ENCODE assay signal across 1 cellular context in the genomic region with DNA sequence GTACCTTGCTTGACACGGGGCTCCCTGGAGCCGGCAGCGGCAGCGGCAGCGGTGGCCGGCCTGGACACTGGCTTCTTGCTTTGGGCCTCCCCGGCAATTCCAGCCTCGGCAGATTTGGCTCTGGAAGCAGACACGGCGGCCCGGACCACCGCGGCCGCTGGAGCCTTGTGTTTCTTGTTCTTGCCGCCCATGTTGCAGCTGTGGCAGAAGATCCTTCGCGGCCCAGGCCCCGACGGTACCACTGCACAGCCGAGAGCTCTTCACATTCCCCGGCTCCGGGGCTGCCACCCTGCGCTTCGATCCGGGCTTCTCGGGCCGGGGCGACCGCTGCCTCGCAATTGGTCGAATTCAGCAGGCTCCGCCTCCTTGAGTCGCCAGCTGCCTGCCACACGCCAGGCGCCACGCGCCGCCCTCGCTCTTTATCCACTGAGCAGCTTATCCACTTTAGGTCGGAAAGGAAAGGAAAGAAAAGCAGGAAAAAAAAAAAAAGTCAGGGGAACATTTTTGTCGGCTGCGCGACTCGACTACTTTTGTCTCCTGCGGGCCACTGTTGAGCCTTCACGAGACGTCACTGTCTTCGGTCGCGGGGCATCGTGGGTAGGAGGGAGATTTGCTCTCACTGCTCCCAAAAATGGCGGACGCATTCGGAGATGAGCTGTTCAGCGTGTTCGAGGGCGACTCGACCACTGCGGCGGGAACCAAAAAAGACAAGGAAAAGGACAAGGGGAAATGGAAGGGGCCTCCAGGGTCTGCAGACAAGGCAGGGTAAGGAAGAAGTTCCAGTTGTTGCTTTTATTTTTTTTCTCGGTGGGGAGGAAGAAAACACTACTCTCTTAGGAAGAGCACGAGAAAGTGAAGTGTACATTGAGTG.
TF ChIP-seq lines count a peak whose summit lies in the region.

A gene with protein sequence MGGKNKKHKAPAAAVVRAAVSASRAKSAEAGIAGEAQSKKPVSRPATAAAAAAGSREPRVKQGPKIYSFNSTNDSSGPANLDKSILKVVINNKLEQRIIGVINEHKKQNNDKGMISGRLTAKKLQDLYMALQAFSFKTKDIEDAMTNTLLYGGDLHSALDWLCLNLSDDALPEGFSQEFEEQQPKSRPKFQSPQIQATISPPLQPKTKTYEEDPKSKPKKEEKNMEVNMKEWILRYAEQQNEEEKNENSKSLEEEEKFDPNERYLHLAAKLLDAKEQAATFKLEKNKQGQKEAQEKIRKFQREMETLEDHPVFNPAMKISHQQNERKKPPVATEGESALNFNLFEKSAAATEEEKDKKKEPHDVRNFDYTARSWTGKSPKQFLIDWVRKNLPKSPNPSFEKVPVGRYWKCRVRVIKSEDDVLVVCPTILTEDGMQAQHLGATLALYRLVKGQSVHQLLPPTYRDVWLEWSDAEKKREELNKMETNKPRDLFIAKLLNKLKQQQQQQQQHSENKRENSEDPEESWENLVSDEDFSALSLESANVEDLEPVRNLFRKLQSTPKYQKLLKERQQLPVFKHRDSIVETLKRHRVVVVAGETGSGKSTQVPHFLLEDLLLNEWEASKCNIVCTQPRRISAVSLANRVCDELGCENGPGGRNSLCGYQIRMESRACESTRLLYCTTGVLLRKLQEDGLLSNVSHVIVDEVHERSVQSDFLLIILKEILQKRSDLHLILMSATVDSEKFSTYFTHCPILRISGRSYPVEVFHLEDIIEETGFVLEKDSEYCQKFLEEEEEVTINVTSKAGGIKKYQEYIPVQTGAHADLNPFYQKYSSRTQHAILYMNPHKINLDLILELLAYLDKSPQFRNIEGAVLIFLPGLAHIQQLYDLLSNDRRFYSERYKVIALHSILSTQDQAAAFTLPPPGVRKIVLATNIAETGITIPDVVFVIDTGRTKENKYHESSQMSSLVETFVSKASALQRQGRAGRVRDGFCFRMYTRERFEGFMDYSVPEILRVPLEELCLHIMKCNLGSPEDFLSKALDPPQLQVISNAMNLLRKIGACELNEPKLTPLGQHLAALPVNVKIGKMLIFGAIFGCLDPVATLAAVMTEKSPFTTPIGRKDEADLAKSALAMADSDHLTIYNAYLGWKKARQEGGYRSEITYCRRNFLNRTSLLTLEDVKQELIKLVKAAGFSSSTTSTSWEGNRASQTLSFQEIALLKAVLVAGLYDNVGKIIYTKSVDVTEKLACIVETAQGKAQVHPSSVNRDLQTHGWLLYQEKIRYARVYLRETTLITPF (N-terminal part only) (minus strand): TSS at position 312 of the 871 bp plus-strand sequence. CDS start 121 bp downstream, at position 191.
MTREX (plus strand) TSS at position 607 of the 871 bp plus-strand sequence; CDS start at position 632, 25 bp downstream.

TF ChIP-seq in HepG2, 621 proteins besides CTCF, POLR2A, EP300 and RAD21 (continued from another document and continues in another):
- TF ChIP-seq BRF2 (CRISPR knock-in tag; IDR thresholded peaks at IDR 0.05) (peak; percentile 78; the same call in 1 of the 2 replicates), THRA (CRISPR knock-in tag; IDR thresholded peaks at IDR 0.05; ENCODE audit: borderline replicate concordance) (peak; percentile 9; the same call in 1 of the 2 replicates), TEAD2 (CRISPR knock-in tag; IDR thresholded peaks at IDR 0.05) (peak; percentile 49; the same call in 1 of the 2 replicates), ZMAT3 (CRISPR knock-in tag; conservative IDR thresholded peaks at IDR 0.05) (peak; percentile 53; the same call in 1 of the 2 replicates), ZNF253 (CRISPR knock-in tag; IDR thresholded peaks at IDR 0.05; ENCODE audit: borderline replicate concordance) (no peak), FOXK1 (CRISPR knock-in tag; IDR thresholded peaks at IDR 0.05; ENCODE audit: borderline replicate concordance, low read depth) (0 out of 2 replicates have a peak, but pooled peaks have one; percentile 26), ZNF737 (CRISPR knock-in tag; IDR thresholded peaks at IDR 0.05; ENCODE audit: borderline replicate concordance) (0 out of 2 replicates have a peak, but pooled peaks have one; percentile 2), KDM5A (IDR thresholded peaks at IDR 0.05; ENCODE audit: borderline replicate concordance, low read length) (peak; percentile 63), ATF1 (CRISPR knock-in tag; IDR thresholded peaks at IDR 0.05) (peak; percentile 94), SUZ12 (IDR thresholded peaks at IDR 0.05; ENCODE audit: low read depth, low read length) (peak; percentile 41), ZNF83 (CRISPR knock-in tag; IDR thresholded peaks at IDR 0.05; ENCODE audit: borderline replicate concordance) (no peak), ELF3 (CRISPR knock-in tag; IDR thresholded peaks at IDR 0.05) (0 out of 2 replicates have a peak, but pooled peaks have one; percentile 9), SAP130 (CRISPR knock-in tag; IDR thresholded peaks at IDR 0.05; ENCODE audit: low read depth) (peak; percentile 75; the same call in 1 of the 2 replicates), KDM4B (CRISPR knock-in tag; IDR thresholded peaks at IDR 0.05) (no peak), ASH2L (IDR thresholded peaks at IDR 0.05; ENCODE audit: insufficient read length, low read depth, low read length) (peak; percentile 97), SOX13 (IDR thresholded peaks at IDR 0.05) (no peak), SOX13 (CRISPR knock-in tag; conservative IDR thresholded peaks at IDR 0.05 in 1 of 2, IDR thresholded peaks at IDR 0.05 in 1 of 2) (0 out of 4 replicates have a peak, but pooled peaks of 1 of the 2 experiments have one; percentile 5), ZFP36L1 (CRISPR knock-in tag; IDR thresholded peaks at IDR 0.05) (0 out of 2 replicates have a peak, but pooled peaks have one; percentile 77), U2AF2 (IDR thresholded peaks at IDR 0.05; ENCODE audit: low read depth, low read length) (0 out of 2 replicates have a peak, but pooled peaks have one; percentile 71), HOXA9 (CRISPR knock-in tag; IDR thresholded peaks at IDR 0.05; ENCODE audit: borderline replicate concordance) (0 out of 2 replicates have a peak, but pooled peaks have one; percentile 69), AKAP8 (CRISPR knock-in tag; IDR thresholded peaks at IDR 0.05) (no peak), ZNF510 (CRISPR knock-in tag; IDR thresholded peaks at IDR 0.05; ENCODE audit: low read depth) (0 out of 2 replicates have a peak, but pooled peaks have one; percentile 54), ZNF816 (CRISPR knock-in tag; IDR thresholded peaks at IDR 0.05; ENCODE audit: borderline replicate concordance) (peak; percentile 81), AKNA (CRISPR knock-in tag; IDR thresholded peaks at IDR 0.05; ENCODE audit: borderline replicate concordance) (peak; percentile 57; the same call in 1 of the 2 replicates), RNF2 (conservative IDR thresholded peaks at IDR 0.05; ENCODE audit: low read depth) (peak; percentile 62; the same call in 1 of the 2 replicates), FOXC1 (CRISPR knock-in tag; IDR thresholded peaks at IDR 0.05; ENCODE audit: borderline replicate concordance) (peak; percentile 57; the same call in 1 of the 2 replicates), XRCC5 (optimal IDR thresholded peaks at IDR 0.05; ENCODE audit: low read length) (peak; percentile 55), MED1 (CRISPR knock-in tag; IDR thresholded peaks at IDR 0.05) (peak; percentile 34; the same call in 1 of the 2 replicates), ZNF121 (CRISPR knock-in tag; IDR thresholded peaks at IDR 0.05) (peak; percentile 29; the same call in 1 of the 2 replicates)
- TF ChIP-seq, protein P1, sequence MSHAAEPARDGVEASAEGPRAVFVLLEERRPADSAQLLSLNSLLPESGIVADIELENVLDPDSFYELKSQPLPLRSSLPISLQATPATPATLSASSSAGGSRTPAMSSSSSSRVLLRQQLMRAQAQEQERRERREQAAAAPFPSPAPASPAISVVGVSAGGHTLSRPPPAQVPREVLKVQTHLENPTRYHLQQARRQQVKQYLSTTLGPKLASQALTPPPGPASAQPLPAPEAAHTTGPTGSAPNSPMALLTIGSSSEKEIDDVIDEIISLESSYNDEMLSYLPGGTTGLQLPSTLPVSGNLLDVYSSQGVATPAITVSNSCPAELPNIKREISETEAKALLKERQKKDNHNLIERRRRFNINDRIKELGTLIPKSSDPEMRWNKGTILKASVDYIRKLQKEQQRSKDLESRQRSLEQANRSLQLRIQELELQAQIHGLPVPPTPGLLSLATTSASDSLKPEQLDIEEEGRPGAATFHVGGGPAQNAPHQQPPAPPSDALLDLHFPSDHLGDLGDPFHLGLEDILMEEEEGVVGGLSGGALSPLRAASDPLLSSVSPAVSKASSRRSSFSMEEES (CRISPR knock-in tag; IDR thresholded peaks at IDR 0.05), result peak; percentile 6; the same call in 1 of the 2 replicates
- TF ChIP-seq, protein P2, sequence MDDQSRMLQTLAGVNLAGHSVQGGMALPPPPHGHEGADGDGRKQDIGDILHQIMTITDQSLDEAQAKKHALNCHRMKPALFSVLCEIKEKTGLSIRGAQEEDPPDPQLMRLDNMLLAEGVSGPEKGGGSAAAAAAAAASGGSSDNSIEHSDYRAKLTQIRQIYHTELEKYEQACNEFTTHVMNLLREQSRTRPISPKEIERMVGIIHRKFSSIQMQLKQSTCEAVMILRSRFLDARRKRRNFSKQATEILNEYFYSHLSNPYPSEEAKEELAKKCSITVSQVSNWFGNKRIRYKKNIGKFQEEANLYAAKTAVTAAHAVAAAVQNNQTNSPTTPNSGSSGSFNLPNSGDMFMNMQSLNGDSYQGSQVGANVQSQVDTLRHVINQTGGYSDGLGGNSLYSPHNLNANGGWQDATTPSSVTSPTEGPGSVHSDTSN (CRISPR knock-in tag; IDR thresholded peaks at IDR 0.05; ENCODE audit: borderline replicate concordance), result 0 out of 2 replicates have a peak, but pooled peaks have one; percentile 26
- TF ChIP-seq, protein P3, sequence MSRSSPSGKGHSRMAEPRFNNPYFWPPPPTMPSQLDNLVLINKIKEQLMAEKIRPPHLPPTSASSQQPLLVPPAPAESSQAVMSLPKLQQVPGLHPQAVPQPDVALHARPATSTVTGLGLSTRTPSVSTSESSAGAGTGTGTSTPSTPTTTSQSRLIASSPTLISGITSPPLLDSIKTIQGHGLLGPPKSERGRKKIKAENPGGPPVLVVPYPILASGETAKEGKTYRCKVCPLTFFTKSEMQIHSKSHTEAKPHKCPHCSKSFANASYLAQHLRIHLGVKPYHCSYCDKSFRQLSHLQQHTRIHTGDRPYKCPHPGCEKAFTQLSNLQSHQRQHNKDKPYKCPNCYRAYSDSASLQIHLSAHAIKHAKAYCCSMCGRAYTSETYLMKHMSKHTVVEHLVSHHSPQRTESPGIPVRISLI (CRISPR knock-in tag; IDR thresholded peaks at IDR 0.05; ENCODE audit: borderline replicate concordance), result peak; percentile 82
- TF ChIP-seq, protein P4, sequence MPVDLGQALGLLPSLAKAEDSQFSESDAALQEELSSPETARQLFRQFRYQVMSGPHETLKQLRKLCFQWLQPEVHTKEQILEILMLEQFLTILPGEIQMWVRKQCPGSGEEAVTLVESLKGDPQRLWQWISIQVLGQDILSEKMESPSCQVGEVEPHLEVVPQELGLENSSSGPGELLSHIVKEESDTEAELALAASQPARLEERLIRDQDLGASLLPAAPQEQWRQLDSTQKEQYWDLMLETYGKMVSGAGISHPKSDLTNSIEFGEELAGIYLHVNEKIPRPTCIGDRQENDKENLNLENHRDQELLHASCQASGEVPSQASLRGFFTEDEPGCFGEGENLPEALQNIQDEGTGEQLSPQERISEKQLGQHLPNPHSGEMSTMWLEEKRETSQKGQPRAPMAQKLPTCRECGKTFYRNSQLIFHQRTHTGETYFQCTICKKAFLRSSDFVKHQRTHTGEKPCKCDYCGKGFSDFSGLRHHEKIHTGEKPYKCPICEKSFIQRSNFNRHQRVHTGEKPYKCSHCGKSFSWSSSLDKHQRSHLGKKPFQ (CRISPR knock-in tag; IDR thresholded peaks at IDR 0.05; ENCODE audit: insufficient replicate concordance), result peak; percentile 61
